12 cellular contexts compared by ENCODE assay signal in the genomic region with DNA sequence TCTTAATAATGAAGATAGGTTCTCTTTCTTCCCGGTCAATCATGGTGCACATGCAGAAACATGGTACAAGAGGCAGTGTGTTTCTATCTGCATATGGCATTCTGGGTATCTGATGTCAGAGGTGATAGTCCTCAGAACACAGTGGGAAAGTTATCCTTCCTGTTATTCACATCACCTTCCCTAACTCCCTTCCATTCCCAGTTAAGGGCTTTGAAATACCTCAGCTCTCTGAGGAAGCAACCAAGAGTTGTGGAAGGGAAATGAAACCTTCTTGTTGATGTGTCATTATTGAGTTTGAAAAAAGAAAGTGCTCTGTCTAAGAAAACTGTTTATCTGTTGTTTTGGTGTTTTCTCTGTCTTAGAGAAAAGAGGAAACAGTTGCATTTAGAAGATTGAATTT. TPM values are rescaled to one million over a fixed set of nuclear protein-coding genes. Genes with fewer than 3 reads are reported as not detected.
A peak's percentile ranks its signal among the peaks of the same experiment; 100 is the strongest.
DNase-seq lines count a peak whose midpoint lies in the region; ATAC-seq, FAIRE-seq and TF ChIP-seq lines count a peak whose summit lies in the region.
"Had no signal": no experiment of that assay in that cellular context is flagged by ENCODE, and none has a peak within 500 bp of the region (broad histone marks: within the 10 kb centered on the region; RNA-seq: fewer than 3 reads in every experiment).

No MANE protein-coding gene starts in this region.

- no peaks in the 10 kb centered on the region for H3F3A ChIP-seq in SK-N-SH (replicated peaks; ENCODE audit: insufficient read depth)

- DNase-seq in GM06990 (ENCODE audit: extremely low read depth, insufficient read length), result peak; percentile 19
- DNase-seq in NOMO-1 treated with dmso at 0.1 percent for 144 hours (lab: John Stamatoyannopoulos, UW; ENCODE audit: unreplicated experiment), result peak; percentile 18
- DNase-seq in stimulated activated naive CD8-positive, alpha-beta T cell treated with anti-CD3 and anti-CD28 coated beads, Interleukin-15, Interleukin-2, amounts not matched to agents 100 U/mL and 50 U/mL, for 24 hours, result no peak
- no peak for DNase-seq in kidney
- no peak for DNase-seq in SK-N-SH
- no peak for DNase-seq in NCI-H1092 (lab: John Stamatoyannopoulos, UW)
- DNase-seq: activated CD8-positive, alpha-beta T cell treated with anti-CD3 and anti-CD28 coated beads for 36 hours; brain microvascular endothelial cell; foreskin melanocyte had no signal

- CTCF ChIA-PET in SK-N-SH (lab: Yijun Ruan, JAX), result interaction anchor here (0.6 kb wide), 1 partner anchor 115 kb away, joined by 3 read pairs; no protein-coding TSS in a partner anchor

- TF ChIP-seq RAD21 in SK-N-SH (IDR thresholded peaks at IDR 0.05; ENCODE audit: low read length), result no peak

- H3K4me1 ChIP-seq in kidney (ENCODE audit: control insufficient read depth in 1 of 2, insufficient read depth in 1 of 2, low read depth in 1 of 2, low read length in 2 of 2) (no peaks in the 10 kb centered on the region), SK-N-SH (ENCODE audit: control insufficient read depth in 1 of 2, insufficient read depth in 2 of 2, low read depth in 1 of 2, low read length in 1 of 2) (peaks cover 0 to 2% of the 10 kb centered on the region in 2 experiments; a peak in 1 of 4 replicates)

- no peaks in the 10 kb centered on the region for H3K9me2 ChIP-seq in SK-N-SH

- H3K36me3 ChIP-seq in GM06990 (ENCODE audit: control insufficient read depth, insufficient read depth, low read length) (no peaks in the 10 kb centered on the region), kidney (ENCODE audit: control insufficient read depth in 1 of 2, insufficient read depth in 2 of 2, low read length in 2 of 2) (no peaks in the 10 kb centered on the region), SK-N-SH (replicated peaks in 1 of 2; ENCODE audit: control insufficient read depth in 1 of 2, insufficient read depth in 2 of 2, low read length in 1 of 2) (no peaks in the 10 kb centered on the region)
- H3K36me3 ChIP-seq: brain microvascular endothelial cell had no signal

- no peak for TF ChIP-seq EP300 in SK-N-SH (IDR thresholded peaks at IDR 0.05; ENCODE audit: borderline replicate concordance in 1 of 2, low read depth in 1 of 2, low read length in 1 of 2)

- H3K27me3 ChIP-seq in GM06990 (replicated peaks; ENCODE audit: control insufficient read depth, insufficient read depth, low read length) (no peaks in the 10 kb centered on the region), SK-N-SH (ENCODE audit: insufficient read depth) (peaks cover 14% of the 10 kb centered on the region; the same call in 1 of the 2 replicates)
- H3K27me3 ChIP-seq: brain microvascular endothelial cell had no signal

- H3K4me2 ChIP-seq in SK-N-SH, result no peak overlapping the region

- no peaks in the 10 kb centered on the region for H3K79me2 ChIP-seq in SK-N-SH (ENCODE audit: insufficient read depth)

- TF ChIP-seq CTCF in GM06990 (IDR thresholded peaks at IDR 0.05; ENCODE audit: insufficient read depth, low read length, poor library complexity, severe bottlenecking), result no peak
- no peak for TF ChIP-seq CTCF in kidney (IDR thresholded peaks at IDR 0.05; ENCODE audit: borderline replicate concordance, extremely low read depth, insufficient read depth)
- TF ChIP-seq CTCF in SK-N-SH (IDR thresholded peaks at IDR 0.05), result no peak

- H3K9ac ChIP-seq in kidney (ENCODE audit: low read length in 2 of 2) (no peak overlapping the region), SK-N-SH (no peak overlapping the region)

- ATAC-seq in GM19438 (IDR thresholded peaks at IDR 0.05; ENCODE audit: low read depth, unreplicated experiment) (peak; percentile 92), HG02981 (IDR thresholded peaks at IDR 0.05; ENCODE audit: unreplicated experiment) (peak; percentile 80)
- ATAC-seq in stimulated activated naive CD8-positive, alpha-beta T cell treated with anti-CD3 and anti-CD28 coated beads, Interleukin-15, Interleukin-2, amounts not matched to agents 100 U/mL and 50 U/mL, for 24 hours, result no peak
- ATAC-seq: activated CD8-positive, alpha-beta T cell treated with anti-CD3 and anti-CD28 coated beads for 36 hours had no signal

- POLR2A ChIA-PET in SK-N-SH (lab: Yijun Ruan, JAX), result no interaction called here

- intact Hi-C loops in kidney (cut with DNase I), result no loop called here

- H3K4me3 ChIP-seq in GM06990 (replicated peaks; ENCODE audit: low read depth, low read length) (no peak overlapping the region), kidney (ENCODE audit: low read length in 2 of 2) (no peak overlapping the region), SK-N-SH (ENCODE audit: low read depth in 2 of 2, low read length in 1 of 2) (no peak overlapping the region)

- FAIRE-seq in kidney (lab: Jason Lieb, UNC), result no peak

- WGBS in SK-N-SH (ENCODE audit: low lambda C conversion rate), result 69% methylated on average over 1 of the region's 1 CpG

- no peak overlapping the region for H3K27ac ChIP-seq in kidney (ENCODE audit: low read depth in 2 of 2, low read length in 2 of 2)
- no peak overlapping the region for H3K27ac ChIP-seq in SK-N-SH (ENCODE audit: low read depth in 2 of 2, low read length in 1 of 2)
- H3K27ac ChIP-seq: brain microvascular endothelial cell, RWPE1 had no signal

- H2AFZ ChIP-seq in SK-N-SH (ENCODE audit: low read depth), result no peak overlapping the region

- H4K20me1 ChIP-seq in SK-N-SH (ENCODE audit: insufficient read depth), result no peaks in the 10 kb centered on the region

- H3K9me3 ChIP-seq in kidney (ENCODE audit: control insufficient read depth in 1 of 2, low read length in 2 of 2) (no peaks in the 10 kb centered on the region), SK-N-SH (no peaks in the 10 kb centered on the region)

TF ChIP-seq in SK-N-SH, 30 proteins besides CTCF, POLR2A, EP300 and RAD21:
- TF ChIP-seq, protein P1, sequence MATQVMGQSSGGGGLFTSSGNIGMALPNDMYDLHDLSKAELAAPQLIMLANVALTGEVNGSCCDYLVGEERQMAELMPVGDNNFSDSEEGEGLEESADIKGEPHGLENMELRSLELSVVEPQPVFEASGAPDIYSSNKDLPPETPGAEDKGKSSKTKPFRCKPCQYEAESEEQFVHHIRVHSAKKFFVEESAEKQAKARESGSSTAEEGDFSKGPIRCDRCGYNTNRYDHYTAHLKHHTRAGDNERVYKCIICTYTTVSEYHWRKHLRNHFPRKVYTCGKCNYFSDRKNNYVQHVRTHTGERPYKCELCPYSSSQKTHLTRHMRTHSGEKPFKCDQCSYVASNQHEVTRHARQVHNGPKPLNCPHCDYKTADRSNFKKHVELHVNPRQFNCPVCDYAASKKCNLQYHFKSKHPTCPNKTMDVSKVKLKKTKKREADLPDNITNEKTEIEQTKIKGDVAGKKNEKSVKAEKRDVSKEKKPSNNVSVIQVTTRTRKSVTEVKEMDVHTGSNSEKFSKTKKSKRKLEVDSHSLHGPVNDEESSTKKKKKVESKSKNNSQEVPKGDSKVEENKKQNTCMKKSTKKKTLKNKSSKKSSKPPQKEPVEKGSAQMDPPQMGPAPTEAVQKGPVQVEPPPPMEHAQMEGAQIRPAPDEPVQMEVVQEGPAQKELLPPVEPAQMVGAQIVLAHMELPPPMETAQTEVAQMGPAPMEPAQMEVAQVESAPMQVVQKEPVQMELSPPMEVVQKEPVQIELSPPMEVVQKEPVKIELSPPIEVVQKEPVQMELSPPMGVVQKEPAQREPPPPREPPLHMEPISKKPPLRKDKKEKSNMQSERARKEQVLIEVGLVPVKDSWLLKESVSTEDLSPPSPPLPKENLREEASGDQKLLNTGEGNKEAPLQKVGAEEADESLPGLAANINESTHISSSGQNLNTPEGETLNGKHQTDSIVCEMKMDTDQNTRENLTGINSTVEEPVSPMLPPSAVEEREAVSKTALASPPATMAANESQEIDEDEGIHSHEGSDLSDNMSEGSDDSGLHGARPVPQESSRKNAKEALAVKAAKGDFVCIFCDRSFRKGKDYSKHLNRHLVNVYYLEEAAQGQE (IDR thresholded peaks at IDR 0.05; ENCODE audit: low read depth, low read length), result no peak
- TF ChIP-seq MXI1 (IDR thresholded peaks at IDR 0.05; ENCODE audit: low read depth, low read length) (no peak), TAF1 (IDR thresholded peaks at IDR 0.05; ENCODE audit: borderline replicate concordance, low read depth, low read length) (no peak), RCOR1 (IDR thresholded peaks at IDR 0.05; ENCODE audit: low read length) (no peak)

RNA-seq across cellular contexts. Expression of a gene that starts 21.9 kb away (rescaled TPM):
- total RNA-seq in kidney, result 2.5 TPM
- polyA plus RNA-seq in kidney (ENCODE audit: insufficient read depth, low read depth, low replicate concordance) (0.71 TPM), SK-N-SH (2012; rRNA removed) (not detected in 2 replicates)
- polyA plus RNA-seq in SK-N-SH (2012; cell fraction: cytosol; rRNA removed), result not detected in 2 replicates
- polyA plus RNA-seq in SK-N-SH (2012; cell fraction: nucleus; rRNA removed), result not detected in 2 replicates
- total RNA-seq: activated CD8-positive, alpha-beta T cell treated with anti-CD3 and anti-CD28 coated beads for 36 hours had no signal

RNA-seq across cellular contexts. Expression of a gene that starts 33.3 kb away (rescaled TPM):
- total RNA-seq in kidney, result 2.2 TPM
- polyA plus RNA-seq in kidney (ENCODE audit: insufficient read depth, low read depth, low replicate concordance) (not detected), SK-N-SH (2012; rRNA removed) (not detected in 2 replicates)
- polyA plus RNA-seq in SK-N-SH (2012; cell fraction: cytosol; rRNA removed), result not detected in 2 replicates
- polyA plus RNA-seq in SK-N-SH (2012; cell fraction: nucleus; rRNA removed), result not detected in 2 replicates
- total RNA-seq: activated CD8-positive, alpha-beta T cell treated with anti-CD3 and anti-CD28 coated beads for 36 hours had no signal

RNA-seq across cellular contexts. Expression of a gene that starts 34.6 kb away (rescaled TPM):
- 0.72 TPM for total RNA-seq in kidney
- polyA plus RNA-seq in kidney (ENCODE audit: insufficient read depth, low read depth, low replicate concordance), result not detected
- 2.3 and 2.4 TPM in 2 replicates for polyA plus RNA-seq in SK-N-SH (2012; rRNA removed)
- polyA plus RNA-seq in SK-N-SH (2012; cell fraction: cytosol; rRNA removed), result 2.5 and 3.1 TPM in 2 replicates
- 0.88 and 1.9 TPM in 2 replicates for polyA plus RNA-seq in SK-N-SH (2012; cell fraction: nucleus; rRNA removed)
- total RNA-seq: activated CD8-positive, alpha-beta T cell treated with anti-CD3 and anti-CD28 coated beads for 36 hours had no signal

Comparison
In these comparisons a context has a peak if more than half of its experiments do, and no peak if none do; other contexts are left out.
1. DNase-seq: peak in GM06990 (single experiment) and NOMO-1 treated with dmso at 0.1 percent for 144 hours (single experiment); none in stimulated activated naive CD8-positive, alpha-beta T cell treated with anti-CD3 and anti-CD28 coated beads, Interleukin-15, Interleukin-2, amounts not matched to agents 100 U/mL and 50 U/mL, for 24 hours (single experiment), kidney (single experiment), SK-N-SH (single experiment) and NCI-H1092 (single experiment).